8 cellular contexts compared by ENCODE assay signal in genomic region chr15:97961067-97961954, GRCh38. TPM values are rescaled to one million over a fixed set of nuclear protein-coding genes. Genes with fewer than 3 reads are reported as not detected.
DNase-seq lines count a peak whose midpoint lies in the region; ATAC-seq and TF ChIP-seq lines count a peak whose summit lies in the region.

No MANE protein-coding gene starts in this region.

- H3K4me3 Mint-ChIP-seq in T-cell: peak overlapping the region; percentile 68 to 74 (median 74)

- peak overlapping the region in 1 of 2 donors; percentile 25 for H3K27ac Mint-ChIP-seq in T-cell

- H3K9me3 ChIP-seq in lower lobe of right lung (no peaks in the 10 kb centered on the region), stomach (no peaks in the 10 kb centered on the region)

- DNase-seq in activated CD4-positive, alpha-beta T cell treated with anti-CD3 and anti-CD28 coated beads for 48 hours: peak; percentile 15
- no peak for DNase-seq in activated CD4-positive, alpha-beta T cell treated with anti-CD3 and anti-CD28 coated beads, Interleukin-2, amount 50 U/mL, for 4 hours
- DNase-seq in T-cell: peak in 17 of 34 experiments; percentile 1 to 32 (median 12)
- peak; percentile 11 for DNase-seq in effector CD8-positive, alpha-beta T cell (lab: John Stamatoyannopoulos, UW)
- DNase-seq in lower lobe of right lung: peak; percentile 76
- DNase-seq in stomach: peak; percentile 53
- DNase-seq in COLO829 (ENCODE audit: low spot score): no peak
- DNase-seq in NK-92 treated with Interleukin-12 subunit alpha and Interleukin-12 subunit beta, amount 100 ng/mL, for 24 hours (lab: John Stamatoyannopoulos, UW): no peak

- H3K27ac ChIP-seq in lower lobe of right lung (peak overlapping the region; percentile 94), stomach (peak overlapping the region; percentile 90 to 96 (median 95))

- ATAC-seq in T-cell (replicated peaks in 1 of 4) (no peak), lower lobe of right lung (peak; percentile 25 to 34)

- intact Hi-C loops in lower lobe of right lung (cut with DNase I): no loop called here
- intact Hi-C loops in stomach (cut with DNase I; ENCODE audit: low total_unique reads): no loop called here

- TF ChIP-seq CTCF in lower lobe of right lung (IDR thresholded peaks at IDR 0.05) (no peak), stomach (IDR thresholded peaks at IDR 0.05) (no peak)

- CTCF ChIA-PET in T-cell (lab: Charles Lee): no interaction called here

- WGBS in stomach, 5 donors: 3 to 5% (median 4%) methylated on average over 34 to 48 of the region's 48 CpGs

- no peak for TF ChIP-seq POLR2A in stomach (IDR thresholded peaks at IDR 0.05)

- no peak for TF ChIP-seq EP300 in stomach (IDR thresholded peaks at IDR 0.05)

- H3K4me3 ChIP-seq in lower lobe of right lung (peak overlapping the region; percentile 80), stomach (peak overlapping the region; percentile 85 to 96 (median 92))

- H3K9me3 Mint-ChIP-seq in T-cell: no peaks in the 10 kb centered on the region

- H3K36me3 Mint-ChIP-seq in T-cell: peaks cover 4% of the 10 kb centered on the region

- peaks cover 0 to 9% of the 10 kb centered on the region in 2 donors for H3K27me3 Mint-ChIP-seq in T-cell

- H3K4me1 ChIP-seq in lower lobe of right lung (peaks cover 31% of the 10 kb centered on the region), stomach (peaks cover 15 to 55% (median 35%) of the 10 kb centered on the region in 4 donors)

- peaks cover 22 to 25% (median 22%) of the 10 kb centered on the region in 3 donors for H3K4me1 Mint-ChIP-seq in T-cell

- H3K36me3 ChIP-seq in lower lobe of right lung: peaks cover 9% of the 10 kb centered on the region
- peaks cover 0 to 7% (median 6%) of the 10 kb centered on the region in 4 donors for H3K36me3 ChIP-seq in stomach

- POLR2A ChIA-PET in T-cell (lab: Charles Lee): no interaction called here

- H3K27me3 ChIP-seq in lower lobe of right lung (ENCODE audit: low read depth) (no peaks in the 10 kb centered on the region), stomach (no peaks in the 10 kb centered on the region)

RNA-seq across cellular contexts. Expression of gene ARRDC4, which starts 0.8 kb away (rescaled TPM):
- total RNA-seq in T-cell (1 to 10 TPM in 4 of 5 donors, under 1 TPM in 1; 0.79 to 2.1 (median 1.7) TPM), lower lobe of right lung (52.8 TPM), stomach (100 to 1,000 TPM in 1 of 5 donors, 10 to 100 TPM in 4; 36.5 to 110 (median 67.0) TPM)
- 10 to 100 TPM; 13.2 to 47.4 (median 33.2) TPM for polyA plus RNA-seq in stomach

Comparison
In these comparisons a context has a peak if more than half of its experiments do, and no peak if none do; other contexts are left out.
1. DNase-seq: peak in activated CD4-positive, alpha-beta T cell treated with anti-CD3 and anti-CD28 coated beads for 48 hours (single experiment), effector CD8-positive, alpha-beta T cell (single experiment), lower lobe of right lung (single experiment) and stomach (single experiment); none in activated CD4-positive, alpha-beta T cell treated with anti-CD3 and anti-CD28 coated beads, Interleukin-2, amount 50 U/mL, for 4 hours (0 of 2), COLO829 (single experiment) and NK-92 treated with Interleukin-12 subunit alpha and Interleukin-12 subunit beta, amount 100 ng/mL, for 24 hours (single experiment).
2. ATAC-seq: peak in lower lobe of right lung (2 of 2); none in T-cell (0 of 4).
3. RNA of gene ARRDC4, which starts 0.8 kb away (total RNA-seq): 36.5 to 110 TPM in stomach and 52.8 TPM in lower lobe of right lung (single experiment); 0.79 to 2.1 TPM in T-cell; every median in the first group is over 10 times any median in the second.